ENCODE assay signal across 9 cellular contexts in the genomic region with DNA sequence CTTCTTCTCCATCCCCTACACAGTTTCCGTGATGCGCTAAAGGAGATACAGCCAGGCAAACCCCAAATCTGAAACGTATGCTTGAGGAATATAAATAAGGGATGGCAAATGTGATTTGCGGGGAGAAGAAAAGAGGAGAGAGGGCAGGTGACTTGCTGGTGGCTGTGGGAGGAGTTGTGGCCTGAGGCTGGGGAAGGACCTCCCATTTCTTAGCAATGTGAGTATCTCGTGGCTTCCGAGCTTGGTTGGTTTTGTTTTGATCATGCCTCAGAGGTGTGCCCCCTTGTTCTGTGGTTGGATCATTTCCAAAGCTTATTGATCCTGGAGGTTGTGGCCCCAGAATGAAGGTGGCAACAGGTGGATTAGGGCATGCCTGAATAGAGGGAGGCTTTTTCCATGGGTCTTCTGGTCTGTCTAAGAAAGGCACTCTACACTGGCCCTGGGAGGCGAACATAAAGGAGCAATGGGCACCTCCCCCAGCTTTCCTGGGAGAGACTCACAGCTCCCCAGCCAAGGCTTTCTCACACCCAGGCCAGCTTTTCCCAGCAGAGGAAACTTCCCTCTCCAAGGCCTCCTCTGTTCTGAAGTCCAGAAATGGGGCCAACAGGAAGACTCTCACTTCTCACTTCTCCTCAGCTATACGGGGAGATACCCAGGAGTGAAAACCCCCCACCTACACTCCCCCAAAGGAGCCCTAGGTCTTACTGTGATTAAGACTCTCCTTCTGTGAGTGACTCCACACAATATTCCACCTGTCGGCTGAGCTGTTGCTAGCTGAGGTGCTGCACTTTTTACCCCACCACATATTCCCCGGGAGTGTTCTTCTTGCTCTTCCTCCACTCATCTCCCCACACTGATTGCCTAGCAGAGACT. TPM values are rescaled to one million over a fixed set of nuclear protein-coding genes. Genes with fewer than 3 reads are reported as not detected.
DNase-seq lines count a peak whose midpoint lies in the region; ATAC-seq and TF ChIP-seq lines count a peak whose summit lies in the region.
"Had no signal": no experiment of that assay in that cellular context is flagged by ENCODE, and none has a peak within 500 bp of the region (broad histone marks: within the 10 kb centered on the region; RNA-seq: fewer than 3 reads in every experiment).

No MANE protein-coding gene starts in this region.

- H2AFZ ChIP-seq in OCI-LY1 (ENCODE audit: low read length), result no peak overlapping the region
- H2AFZ ChIP-seq in neuronal stem cell (ENCODE audit: low read length), result peak overlapping the region; percentile 40

- H3K4me1 Mint-ChIP-seq in CD14-positive monocyte, result no peaks in the 10 kb centered on the region

- H3K27me3 Mint-ChIP-seq in CD14-positive monocyte (ENCODE audit: low read depth in 3 of 3), result peaks cover 0 to 2% (median 2%) of the 10 kb centered on the region in 3 donors

- peaks cover 0 to 2% (median 0%) of the 10 kb centered on the region in 7 donors for H3K9me3 Mint-ChIP-seq in CD14-positive monocyte

- no peak overlapping the region for H3K27ac ChIP-seq in HEK293 (ENCODE audit: extremely low read depth, low read depth, low read length)
- H3K27ac ChIP-seq in OCI-LY1 (ENCODE audit: low read depth, low read length, poor library complexity, severe bottlenecking), result no peak overlapping the region
- peak overlapping the region; percentile 62 for H3K27ac ChIP-seq in neuronal stem cell (replicated peaks; ENCODE audit: low read length)

- no peaks in the 10 kb centered on the region for H3K79me2 ChIP-seq in OCI-LY1 (ENCODE audit: insufficient read depth, low read length)

- H3K4me3 ChIP-seq in HEK293 (ENCODE audit: low read depth, low read length), result no peak overlapping the region
- no peak overlapping the region for H3K4me3 ChIP-seq in OCI-LY1 (ENCODE audit: low read depth, low read length, poor library complexity, severe bottlenecking)
- H3K4me3 ChIP-seq in neuronal stem cell (ENCODE audit: low read length in 2 of 2), result no peak overlapping the region

- POLR2A ChIA-PET in HEK293 (lab: Yijun Ruan, JAX), result no interaction called here

- CTCF ChIA-PET in HEK293 (lab: Yijun Ruan, JAX), result interaction anchor here (0.6 kb wide), 1 partner anchor 10 kb away, joined by 3 read pairs; no protein-coding TSS in a partner anchor

- no peaks in the 10 kb centered on the region for H3K9me3 ChIP-seq in HEK293 (ENCODE audit: control insufficient read depth, insufficient read depth, low read depth, low read length)
- H3K9me3 ChIP-seq in OCI-LY1 (ENCODE audit: low read length), result no peaks in the 10 kb centered on the region
- peaks cover 2 to 13% of the 10 kb centered on the region in 2 donors for H3K9me3 ChIP-seq in neuronal stem cell (replicated peaks in 1 of 2; ENCODE audit: control insufficient read depth in 2 of 2, insufficient read depth in 1 of 2, low read depth in 1 of 2, low read length in 2 of 2)

- DNase-seq in neuronal stem cell (ENCODE audit: low spot score) (no peak), glomerular visceral epithelial cell (ENCODE audit: extremely low spot score) (no peak), CD14-positive monocyte (ENCODE audit: low spot score) (no peak), COLO829 (ENCODE audit: low spot score) (no peak), HuH-7 (ENCODE audit: low spot score) (no peak)
- DNase-seq: hypothalamus had no signal

- no peak overlapping the region for H2BK12ac ChIP-seq in neuronal stem cell (ENCODE audit: low read length)

- H3K4me1 ChIP-seq in HEK293 (ENCODE audit: control insufficient read depth, insufficient read depth, low read length) (no peaks in the 10 kb centered on the region), OCI-LY1 (ENCODE audit: insufficient read depth, low read length, severe bottlenecking) (no peaks in the 10 kb centered on the region), neuronal stem cell (ENCODE audit: control insufficient read depth in 2 of 2, insufficient read depth in 1 of 2, low read depth in 1 of 2, low read length in 2 of 2) (peaks cover 11 to 21% of the 10 kb centered on the region in 2 donors)

- H3F3A ChIP-seq in OCI-LY1 (ENCODE audit: insufficient read depth, low read length), result no peaks in the 10 kb centered on the region

- TF ChIP-seq CTCF in HEK293 (tag by site-specific recombination; IDR thresholded peaks at IDR 0.05) (no peak), OCI-LY1 (IDR thresholded peaks at IDR 0.05; ENCODE audit: low read length) (no peak), CD14-positive monocyte (IDR thresholded peaks at IDR 0.05) (no peak)

- H4K20me1 ChIP-seq in OCI-LY1 (ENCODE audit: insufficient read depth, low read length), result no peaks in the 10 kb centered on the region

- no peak overlapping the region for H3K23ac ChIP-seq in neuronal stem cell (ENCODE audit: low read depth, low read length, poor library complexity)

- no peaks in the 10 kb centered on the region; the same call in 1 of the 2 replicates for H3K27me3 ChIP-seq in OCI-LY1 (ENCODE audit: insufficient read depth, low read length)
- no peaks in the 10 kb centered on the region for H3K27me3 ChIP-seq in neuronal stem cell (ENCODE audit: control insufficient read depth in 3 of 3, insufficient read depth in 3 of 3, low read depth in 1 of 3, low read length in 3 of 3)

- peak overlapping the region; percentile 29; the same call in 1 of the 2 replicates for H3K4me2 ChIP-seq in OCI-LY1 (ENCODE audit: low read length)
- no peak overlapping the region for H3K4me2 ChIP-seq in neuronal stem cell (ENCODE audit: insufficient read depth, low read length, poor library complexity, severe bottlenecking)

- H2BK120ac ChIP-seq in neuronal stem cell (ENCODE audit: low read depth, low read length), result no peak overlapping the region

- no peak overlapping the region for H2BK5ac ChIP-seq in neuronal stem cell (ENCODE audit: low read length)

- H3K36me3 ChIP-seq in HEK293 (ENCODE audit: control insufficient read depth in 2 of 2, insufficient read depth in 1 of 2, low read length in 2 of 2) (no peaks in the 10 kb centered on the region), OCI-LY1 (ENCODE audit: insufficient read depth, low read length) (no peaks in the 10 kb centered on the region), neuronal stem cell (replicated peaks in 1 of 2; ENCODE audit: control insufficient read depth in 2 of 2, insufficient read depth in 2 of 2, low read length in 2 of 2) (no peaks in the 10 kb centered on the region)

- H3K9ac ChIP-seq in OCI-LY1 (ENCODE audit: low read length) (no peak overlapping the region), neuronal stem cell (ENCODE audit: low read depth, low read length, poor library complexity) (no peak overlapping the region)

- H3K4ac ChIP-seq in neuronal stem cell (ENCODE audit: low read length), result no peak overlapping the region

- no peaks in the 10 kb centered on the region for H3K9me2 ChIP-seq in OCI-LY1 (ENCODE audit: low read depth, low read length)

- no peaks in the 10 kb centered on the region for H3K79me1 ChIP-seq in neuronal stem cell (ENCODE audit: low read depth, low read length)

- H3K18ac ChIP-seq in neuronal stem cell (ENCODE audit: low read length), result peak overlapping the region; percentile 60

- H3K14ac ChIP-seq in neuronal stem cell (ENCODE audit: low read length), result no peak overlapping the region

- H4K8ac ChIP-seq in neuronal stem cell (ENCODE audit: low read depth, low read length), result no peak overlapping the region

- no peak overlapping the region for H2AK5ac ChIP-seq in neuronal stem cell (ENCODE audit: low read depth, low read length)

- WGBS in neuronal stem cell (ENCODE audit: extremely low coverage in 2 of 2, insufficient read length in 2 of 2, insufficient replicate concordance in 1 of 2), 2 donors, result no CpG with 5 or more reads among the region's 10 CpGs

- no peak overlapping the region for H3K27ac Mint-ChIP-seq in CD14-positive monocyte

- H3K4me3 Mint-ChIP-seq in CD14-positive monocyte, result no peak overlapping the region

- peak overlapping the region; percentile 27 for H2BK15ac ChIP-seq in neuronal stem cell (ENCODE audit: low read length)

- ATAC-seq in GM18519 (IDR thresholded peaks at IDR 0.05; ENCODE audit: low FRiP score, unreplicated experiment), result peak; percentile 74

- H3K36me3 Mint-ChIP-seq in CD14-positive monocyte, result no peaks in the 10 kb centered on the region

- intact Hi-C loops in CD14-positive monocyte (cut with micrococcal nuclease), result no loop called here

- no peak overlapping the region for H4K91ac ChIP-seq in neuronal stem cell (ENCODE audit: low read depth, low read length, poor library complexity)

TF ChIP-seq in HEK293, 187 proteins besides CTCF, POLR2A, EP300 and RAD21:
- TF ChIP-seq GLI4 (tag by site-specific recombination; IDR thresholded peaks at IDR 0.05) (no peak), GLIS1 (tag by site-specific recombination; IDR thresholded peaks at IDR 0.05) (peak; percentile 30; the same call in 1 of the 2 replicates)
TF ChIP-seq in HEK293: peak in this region for 1.

RNA-seq across cellular contexts. Expression of a gene that starts 40.0 kb away (rescaled TPM):
- not detected for polyA plus RNA-seq in neuronal stem cell (2013, experiment 1 of 2)
- not detected for polyA plus RNA-seq in neuronal stem cell (2013, experiment 2 of 2)
- polyA plus RNA-seq in CD14-positive monocyte, result not detected
